In the genomic region with DNA sequence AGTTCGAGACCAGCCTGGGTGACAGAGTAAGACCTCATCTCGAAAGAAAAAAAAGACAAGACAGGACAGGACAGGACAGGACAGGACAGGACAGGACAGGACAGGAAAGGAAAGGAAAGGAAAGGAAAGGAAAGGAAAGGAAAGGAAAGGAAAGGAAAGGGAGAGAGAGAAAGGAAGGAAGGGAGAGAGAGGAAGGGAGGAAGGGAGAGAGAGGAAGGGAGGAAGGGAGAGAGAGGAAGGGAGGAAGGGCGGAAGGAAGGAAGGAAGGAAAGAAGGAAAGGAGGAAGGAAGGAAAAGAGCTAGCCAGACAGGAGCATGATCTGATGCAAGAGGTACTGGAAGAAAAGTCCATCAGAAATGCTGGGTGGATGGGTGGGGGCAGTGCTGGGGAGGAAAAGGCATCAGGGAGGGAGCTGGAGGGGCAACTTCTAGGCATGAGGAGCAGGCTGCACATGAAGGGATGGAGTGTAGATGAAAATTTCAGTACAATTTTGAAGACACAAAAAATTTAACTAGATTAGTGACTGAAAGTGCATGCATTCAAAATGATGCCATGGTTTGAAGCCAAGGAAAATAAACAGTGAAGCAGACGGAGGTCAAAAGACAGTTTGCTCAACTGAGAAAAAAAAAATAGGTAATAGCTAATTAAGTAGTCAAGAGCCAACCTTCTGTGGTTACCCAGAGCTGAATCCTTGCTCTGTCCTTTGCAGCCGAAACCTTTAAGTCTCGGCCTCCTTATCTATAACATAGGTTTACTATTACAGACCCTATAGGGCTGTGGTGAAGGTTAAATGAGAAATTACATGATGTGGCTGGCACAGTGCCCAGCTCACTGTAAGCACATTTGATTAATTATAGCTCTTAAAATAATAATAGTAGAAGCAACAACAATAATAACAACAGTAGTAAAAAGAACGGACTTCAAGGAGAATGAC, we compare ENCODE assay signal across 1 cellular context.
TF ChIP-seq lines count a peak whose summit lies in the region.

No MANE protein-coding gene starts in this region.

TF ChIP-seq in GM23338, 12 proteins besides CTCF, POLR2A, EP300 and RAD21 (continued from another document):
- TF ChIP-seq, protein P1, sequence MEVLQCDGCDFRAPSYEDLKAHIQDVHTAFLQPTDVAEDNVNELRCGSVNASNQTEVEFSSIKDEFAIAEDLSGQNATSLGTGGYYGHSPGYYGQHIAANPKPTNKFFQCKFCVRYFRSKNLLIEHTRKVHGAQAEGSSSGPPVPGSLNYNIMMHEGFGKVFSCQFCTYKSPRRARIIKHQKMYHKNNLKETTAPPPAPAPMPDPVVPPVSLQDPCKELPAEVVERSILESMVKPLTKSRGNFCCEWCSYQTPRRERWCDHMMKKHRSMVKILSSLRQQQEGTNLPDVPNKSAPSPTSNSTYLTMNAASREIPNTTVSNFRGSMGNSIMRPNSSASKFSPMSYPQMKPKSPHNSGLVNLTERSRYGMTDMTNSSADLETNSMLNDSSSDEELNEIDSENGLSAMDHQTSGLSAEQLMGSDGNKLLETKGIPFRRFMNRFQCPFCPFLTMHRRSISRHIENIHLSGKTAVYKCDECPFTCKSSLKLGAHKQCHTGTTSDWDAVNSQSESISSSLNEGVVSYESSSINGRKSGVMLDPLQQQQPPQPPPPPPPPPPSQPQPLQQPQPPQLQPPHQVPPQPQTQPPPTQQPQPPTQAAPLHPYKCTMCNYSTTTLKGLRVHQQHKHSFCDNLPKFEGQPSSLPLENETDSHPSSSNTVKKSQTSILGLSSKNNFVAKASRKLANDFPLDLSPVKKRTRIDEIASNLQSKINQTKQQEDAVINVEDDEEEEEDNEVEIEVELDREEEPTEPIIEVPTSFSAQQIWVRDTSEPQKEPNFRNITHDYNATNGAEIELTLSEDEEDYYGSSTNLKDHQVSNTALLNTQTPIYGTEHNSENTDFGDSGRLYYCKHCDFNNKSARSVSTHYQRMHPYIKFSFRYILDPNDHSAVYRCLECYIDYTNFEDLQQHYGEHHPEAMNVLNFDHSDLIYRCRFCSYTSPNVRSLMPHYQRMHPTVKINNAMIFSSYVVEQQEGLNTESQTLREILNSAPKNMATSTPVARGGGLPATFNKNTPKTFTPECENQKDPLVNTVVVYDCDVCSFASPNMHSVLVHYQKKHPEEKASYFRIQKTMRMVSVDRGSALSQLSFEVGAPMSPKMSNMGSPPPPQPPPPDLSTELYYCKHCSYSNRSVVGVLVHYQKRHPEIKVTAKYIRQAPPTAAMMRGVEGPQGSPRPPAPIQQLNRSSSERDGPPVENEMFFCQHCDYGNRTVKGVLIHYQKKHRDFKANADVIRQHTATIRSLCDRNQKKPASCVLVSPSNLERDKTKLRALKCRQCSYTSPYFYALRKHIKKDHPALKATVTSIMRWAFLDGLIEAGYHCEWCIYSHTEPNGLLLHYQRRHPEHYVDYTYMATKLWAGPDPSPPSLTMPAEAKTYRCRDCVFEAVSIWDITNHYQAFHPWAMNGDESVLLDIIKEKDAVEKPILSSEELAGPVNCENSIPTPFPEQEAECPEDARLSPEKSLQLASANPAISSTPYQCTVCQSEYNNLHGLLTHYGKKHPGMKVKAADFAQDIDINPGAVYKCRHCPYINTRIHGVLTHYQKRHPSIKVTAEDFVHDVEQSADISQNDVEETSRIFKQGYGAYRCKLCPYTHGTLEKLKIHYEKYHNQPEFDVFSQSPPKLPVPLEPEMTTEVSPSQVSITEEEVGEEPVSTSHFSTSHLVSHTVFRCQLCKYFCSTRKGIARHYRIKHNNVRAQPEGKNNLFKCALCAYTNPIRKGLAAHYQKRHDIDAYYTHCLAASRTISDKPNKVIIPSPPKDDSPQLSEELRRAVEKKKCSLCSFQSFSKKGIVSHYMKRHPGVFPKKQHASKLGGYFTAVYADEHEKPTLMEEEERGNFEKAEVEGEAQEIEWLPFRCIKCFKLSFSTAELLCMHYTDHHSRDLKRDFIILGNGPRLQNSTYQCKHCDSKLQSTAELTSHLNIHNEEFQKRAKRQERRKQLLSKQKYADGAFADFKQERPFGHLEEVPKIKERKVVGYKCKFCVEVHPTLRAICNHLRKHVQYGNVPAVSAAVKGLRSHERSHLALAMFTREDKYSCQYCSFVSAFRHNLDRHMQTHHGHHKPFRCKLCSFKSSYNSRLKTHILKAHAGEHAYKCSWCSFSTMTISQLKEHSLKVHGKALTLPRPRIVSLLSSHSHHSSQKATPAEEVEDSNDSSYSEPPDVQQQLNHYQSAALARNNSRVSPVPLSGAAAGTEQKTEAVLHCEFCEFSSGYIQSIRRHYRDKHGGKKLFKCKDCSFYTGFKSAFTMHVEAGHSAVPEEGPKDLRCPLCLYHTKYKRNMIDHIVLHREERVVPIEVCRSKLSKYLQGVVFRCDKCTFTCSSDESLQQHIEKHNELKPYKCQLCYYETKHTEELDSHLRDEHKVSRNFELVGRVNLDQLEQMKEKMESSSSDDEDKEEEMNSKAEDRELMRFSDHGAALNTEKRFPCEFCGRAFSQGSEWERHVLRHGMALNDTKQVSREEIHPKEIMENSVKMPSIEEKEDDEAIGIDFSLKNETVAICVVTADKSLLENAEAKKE (CRISPR knock-in tag; IDR thresholded peaks at IDR 0.05): no peak
- no peak for TF ChIP-seq EZH2phosphoT487 (IDR thresholded peaks at IDR 0.05; ENCODE audit: unreplicated experiment)
- TF ChIP-seq, protein P2, sequence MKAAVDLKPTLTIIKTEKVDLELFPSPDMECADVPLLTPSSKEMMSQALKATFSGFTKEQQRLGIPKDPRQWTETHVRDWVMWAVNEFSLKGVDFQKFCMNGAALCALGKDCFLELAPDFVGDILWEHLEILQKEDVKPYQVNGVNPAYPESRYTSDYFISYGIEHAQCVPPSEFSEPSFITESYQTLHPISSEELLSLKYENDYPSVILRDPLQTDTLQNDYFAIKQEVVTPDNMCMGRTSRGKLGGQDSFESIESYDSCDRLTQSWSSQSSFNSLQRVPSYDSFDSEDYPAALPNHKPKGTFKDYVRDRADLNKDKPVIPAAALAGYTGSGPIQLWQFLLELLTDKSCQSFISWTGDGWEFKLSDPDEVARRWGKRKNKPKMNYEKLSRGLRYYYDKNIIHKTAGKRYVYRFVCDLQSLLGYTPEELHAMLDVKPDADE (IDR thresholded peaks at IDR 0.05): no peak
